ENCODE assay signal across 9 cellular contexts in the genomic region with DNA sequence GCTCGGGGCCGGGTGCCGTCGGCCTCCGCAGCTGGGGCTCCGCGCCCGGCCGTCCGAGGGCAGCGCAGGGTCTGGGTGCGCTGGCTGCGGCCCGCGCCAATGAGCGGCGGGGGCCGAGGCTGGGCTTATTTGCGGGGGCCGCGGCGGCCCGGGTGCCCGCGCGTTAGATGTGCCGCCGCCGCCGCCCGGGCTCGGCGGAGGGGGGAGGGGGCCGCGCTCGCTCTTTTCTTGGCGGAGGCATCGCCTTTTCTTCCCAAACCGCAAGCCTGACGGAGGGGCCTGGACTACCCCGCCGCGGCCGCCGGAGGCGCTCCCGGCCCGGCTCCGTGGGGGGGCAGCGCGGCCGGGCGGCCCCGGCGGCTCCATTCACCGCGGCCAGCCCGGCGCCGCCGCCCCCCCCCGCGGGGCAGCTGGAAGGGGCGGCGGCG. TPM values are rescaled to one million over a fixed set of nuclear protein-coding genes. Genes with fewer than 3 reads are reported as not detected.
DNase-seq lines count a peak whose midpoint lies in the region; ATAC-seq, FAIRE-seq and TF ChIP-seq lines count a peak whose summit lies in the region.
"Had no signal": no experiment of that assay in that cellular context is flagged by ENCODE, and none has a peak within 500 bp of the region (broad histone marks: within the 10 kb centered on the region; RNA-seq: fewer than 3 reads in every experiment).

A gene (minus strand): TSS at position 101 of the 428 bp plus-strand sequence. CDS start 278 bp downstream, outside the sequence.

- DNase-seq in AG08395 (ENCODE audit: low spot score): peak; percentile 60
- peak; percentile 70 for DNase-seq in H54 (ENCODE audit: insufficient read length, low spot score)
- DNase-seq in NK-92 treated with Interleukin-12 subunit alpha and Interleukin-12 subunit beta, amount 100 ng/mL, for 24 hours (lab: John Stamatoyannopoulos, UW): no peak
- no peak for DNase-seq in activated CD8-positive, alpha-beta memory T cell treated with anti-CD3 and anti-CD28 coated beads, Interleukin-2, amount 50 U/mL, for 48 hours

- H3K9me3 ChIP-seq in liver (ENCODE audit: control insufficient read depth in 4 of 4, low read length in 3 of 4): no peaks in the 10 kb centered on the region
- H3K9me3 ChIP-seq: ovary had no signal

- H3K4me3 ChIP-seq in liver (ENCODE audit: low read depth in 1 of 3, low read length in 3 of 3): peak within 1 kb of the TSS in 2 of 3 donors; percentile 62 to 64

- H3K27ac ChIP-seq in VCaP: peak within 1 kb of the TSS; percentile 33; the same call in 1 of the 2 replicates
- peak within 1 kb of the TSS; percentile 64 to 69 for H3K27ac ChIP-seq in liver (ENCODE audit: low read depth in 1 of 2, low read length in 2 of 2)
- H3K27ac ChIP-seq: ovary had no signal

- H3K36me3 ChIP-seq in liver (ENCODE audit: control insufficient read depth in 4 of 4, insufficient read depth in 3 of 4, low read depth in 1 of 4, low read length in 3 of 4): no peaks in the 10 kb centered on the region
- H3K36me3 ChIP-seq: ovary had no signal

- no peak for FAIRE-seq in H54 (lab: Jason Lieb, UNC)

- TF ChIP-seq RAD21 in liver (IDR thresholded peaks at IDR 0.05): no peak

- H3K4me1 ChIP-seq in liver (ENCODE audit: control insufficient read depth in 4 of 4, insufficient read depth in 4 of 4, low read length in 3 of 4): peaks cover 7 to 20% (median 14%) of the 10 kb centered on the region in 4 donors

- TF ChIP-seq CTCF in VCaP (conservative IDR thresholded peaks at IDR 0.05) (peak; percentile 73), liver (IDR thresholded peaks at IDR 0.05; ENCODE audit: low read depth, low read length, missing input control) (peak; percentile 25)

- under 1% methylated on average over 66 of the region's 66 CpGs for WGBS in liver

- TF ChIP-seq POLR2A in H54 (IDR thresholded peaks at IDR 0.05; ENCODE audit: low read depth, low read length): no peak

- ATAC-seq in GM19035 (IDR thresholded peaks at IDR 0.05; ENCODE audit: unreplicated experiment): no peak
- ATAC-seq in HG02610 (IDR thresholded peaks at IDR 0.05; ENCODE audit: unreplicated experiment): no peak

- no peaks in the 10 kb centered on the region for H3K27me3 ChIP-seq in liver (ENCODE audit: control insufficient read depth in 4 of 4, insufficient read depth in 4 of 4, low read length in 3 of 4)

- no peak within 1 kb of the TSS for H3K9ac ChIP-seq in liver (ENCODE audit: low read depth in 1 of 2, low read length in 2 of 2)

TF ChIP-seq in liver, 16 proteins besides CTCF, POLR2A, EP300 and RAD21:
- no peak for TF ChIP-seq HNF4G (IDR thresholded peaks at IDR 0.05)
- no peak for TF ChIP-seq RXRA (IDR thresholded peaks at IDR 0.05)
- TF ChIP-seq, protein P1, sequence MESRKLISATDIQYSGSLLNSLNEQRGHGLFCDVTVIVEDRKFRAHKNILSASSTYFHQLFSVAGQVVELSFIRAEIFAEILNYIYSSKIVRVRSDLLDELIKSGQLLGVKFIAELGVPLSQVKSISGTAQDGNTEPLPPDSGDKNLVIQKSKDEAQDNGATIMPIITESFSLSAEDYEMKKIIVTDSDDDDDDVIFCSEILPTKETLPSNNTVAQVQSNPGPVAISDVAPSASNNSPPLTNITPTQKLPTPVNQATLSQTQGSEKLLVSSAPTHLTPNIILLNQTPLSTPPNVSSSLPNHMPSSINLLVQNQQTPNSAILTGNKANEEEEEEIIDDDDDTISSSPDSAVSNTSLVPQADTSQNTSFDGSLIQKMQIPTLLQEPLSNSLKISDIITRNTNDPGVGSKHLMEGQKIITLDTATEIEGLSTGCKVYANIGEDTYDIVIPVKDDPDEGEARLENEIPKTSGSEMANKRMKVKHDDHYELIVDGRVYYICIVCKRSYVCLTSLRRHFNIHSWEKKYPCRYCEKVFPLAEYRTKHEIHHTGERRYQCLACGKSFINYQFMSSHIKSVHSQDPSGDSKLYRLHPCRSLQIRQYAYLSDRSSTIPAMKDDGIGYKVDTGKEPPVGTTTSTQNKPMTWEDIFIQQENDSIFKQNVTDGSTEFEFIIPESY (IDR thresholded peaks at IDR 0.05): no peak
- TF ChIP-seq, protein P2, sequence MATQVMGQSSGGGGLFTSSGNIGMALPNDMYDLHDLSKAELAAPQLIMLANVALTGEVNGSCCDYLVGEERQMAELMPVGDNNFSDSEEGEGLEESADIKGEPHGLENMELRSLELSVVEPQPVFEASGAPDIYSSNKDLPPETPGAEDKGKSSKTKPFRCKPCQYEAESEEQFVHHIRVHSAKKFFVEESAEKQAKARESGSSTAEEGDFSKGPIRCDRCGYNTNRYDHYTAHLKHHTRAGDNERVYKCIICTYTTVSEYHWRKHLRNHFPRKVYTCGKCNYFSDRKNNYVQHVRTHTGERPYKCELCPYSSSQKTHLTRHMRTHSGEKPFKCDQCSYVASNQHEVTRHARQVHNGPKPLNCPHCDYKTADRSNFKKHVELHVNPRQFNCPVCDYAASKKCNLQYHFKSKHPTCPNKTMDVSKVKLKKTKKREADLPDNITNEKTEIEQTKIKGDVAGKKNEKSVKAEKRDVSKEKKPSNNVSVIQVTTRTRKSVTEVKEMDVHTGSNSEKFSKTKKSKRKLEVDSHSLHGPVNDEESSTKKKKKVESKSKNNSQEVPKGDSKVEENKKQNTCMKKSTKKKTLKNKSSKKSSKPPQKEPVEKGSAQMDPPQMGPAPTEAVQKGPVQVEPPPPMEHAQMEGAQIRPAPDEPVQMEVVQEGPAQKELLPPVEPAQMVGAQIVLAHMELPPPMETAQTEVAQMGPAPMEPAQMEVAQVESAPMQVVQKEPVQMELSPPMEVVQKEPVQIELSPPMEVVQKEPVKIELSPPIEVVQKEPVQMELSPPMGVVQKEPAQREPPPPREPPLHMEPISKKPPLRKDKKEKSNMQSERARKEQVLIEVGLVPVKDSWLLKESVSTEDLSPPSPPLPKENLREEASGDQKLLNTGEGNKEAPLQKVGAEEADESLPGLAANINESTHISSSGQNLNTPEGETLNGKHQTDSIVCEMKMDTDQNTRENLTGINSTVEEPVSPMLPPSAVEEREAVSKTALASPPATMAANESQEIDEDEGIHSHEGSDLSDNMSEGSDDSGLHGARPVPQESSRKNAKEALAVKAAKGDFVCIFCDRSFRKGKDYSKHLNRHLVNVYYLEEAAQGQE (IDR thresholded peaks at IDR 0.05): no peak
- no peak for TF ChIP-seq FOXA1 (IDR thresholded peaks at IDR 0.05)
- TF ChIP-seq, protein P3, sequence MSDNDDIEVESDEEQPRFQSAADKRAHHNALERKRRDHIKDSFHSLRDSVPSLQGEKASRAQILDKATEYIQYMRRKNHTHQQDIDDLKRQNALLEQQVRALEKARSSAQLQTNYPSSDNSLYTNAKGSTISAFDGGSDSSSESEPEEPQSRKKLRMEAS (IDR thresholded peaks at IDR 0.05): no peak
- no peak for TF ChIP-seq FOXA2 (IDR thresholded peaks at IDR 0.05)
- TF ChIP-seq, protein P4, sequence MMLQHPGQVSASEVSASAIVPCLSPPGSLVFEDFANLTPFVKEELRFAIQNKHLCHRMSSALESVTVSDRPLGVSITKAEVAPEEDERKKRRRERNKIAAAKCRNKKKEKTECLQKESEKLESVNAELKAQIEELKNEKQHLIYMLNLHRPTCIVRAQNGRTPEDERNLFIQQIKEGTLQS (IDR thresholded peaks at IDR 0.05): no peak
- TF ChIP-seq EGR1 (IDR thresholded peaks at IDR 0.05; ENCODE audit: low read depth in 2 of 2): no peak
- TF ChIP-seq GABPA (IDR thresholded peaks at IDR 0.05 in 1 of 2, conservative IDR thresholded peaks at IDR 0.05 in 1 of 2): no peak
- TF ChIP-seq TAF1 (conservative IDR thresholded peaks at IDR 0.05): no peak

RNA-seq across cellular contexts. Expression of the gene that starts here (rescaled TPM):
- total RNA-seq in liver: 1 to 10 TPM in 1 of 2 donors, under 1 TPM in 1; 0.19 to 5.4 TPM
- 1 to 10 TPM; 1.1 to 2.0 TPM for polyA plus RNA-seq in liver

Comparison
In these comparisons a context has a peak if more than half of its experiments do, and no peak if none do; other contexts are left out.
1. DNase-seq: peak in AG08395 (single experiment) and H54 (single experiment); none in NK-92 treated with Interleukin-12 subunit alpha and Interleukin-12 subunit beta, amount 100 ng/mL, for 24 hours (single experiment) and activated CD8-positive, alpha-beta memory T cell treated with anti-CD3 and anti-CD28 coated beads, Interleukin-2, amount 50 U/mL, for 48 hours (single experiment).